Comparison of ENCODE assay signal across 13 cellular contexts in genomic region chr2:183998797-183999190, GRCh38.
DNase-seq lines count a peak whose midpoint lies in the region; ATAC-seq and TF ChIP-seq lines count a peak whose summit lies in the region.
"Had no signal": no experiment of that assay in that cellular context is flagged by ENCODE, and none has a peak within 500 bp of the region (broad histone marks: within the 10 kb centered on the region; RNA-seq: fewer than 3 reads in every experiment).

No MANE protein-coding gene starts in this region.

- intact Hi-C loops in activated CD4-positive, alpha-beta memory T cell treated with anti-CD3 and anti-CD28 coated beads for 36 hours (cut with micrococcal nuclease), result no loop called here

- POLR2A ChIA-PET in activated CD4-positive, alpha-beta memory T cell treated with anti-CD3 and anti-CD28 coated beads for 36 hours (lab: Charles Lee), result no interaction called here

- no peak for TF ChIP-seq CTCF in type B pancreatic cell (conservative IDR thresholded peaks at IDR 0.05)

- CTCF ChIA-PET in activated CD4-positive, alpha-beta memory T cell treated with anti-CD3 and anti-CD28 coated beads for 36 hours (lab: Charles Lee), result no interaction called here

- peaks cover 14% of the 10 kb centered on the region for H3K4me1 Mint-ChIP-seq in type B pancreatic cell (ENCODE audit: unreplicated experiment)
- no peaks in the 10 kb centered on the region for H3K4me1 Mint-ChIP-seq in activated CD4-positive, alpha-beta memory T cell treated with anti-CD3 and anti-CD28 coated beads for 36 hours (ENCODE audit: low read depth)
- H3K4me1 Mint-ChIP-seq: activated CD4-positive, alpha-beta T cell treated with anti-CD3 and anti-CD28 coated beads, Interleukin-2, amount 10 ng/mL, durations not matched to agents 24 days and 14 days; activated naive CD4-positive, alpha-beta T cell treated with anti-CD3 and anti-CD28 coated beads, Interleukin-2, amount 10 ng/mL, durations not matched to agents 7 days and 5 days; natural killer cell had no signal

- peaks cover 5% of the 10 kb centered on the region for H3K9me3 Mint-ChIP-seq in type B pancreatic cell
- no peaks in the 10 kb centered on the region for H3K9me3 Mint-ChIP-seq in activated CD4-positive, alpha-beta memory T cell treated with anti-CD3 and anti-CD28 coated beads for 36 hours
- H3K9me3 Mint-ChIP-seq: activated CD4-positive, alpha-beta T cell treated with anti-CD3 and anti-CD28 coated beads, Interleukin-2, amount 10 ng/mL, durations not matched to agents 24 days and 14 days; activated naive CD4-positive, alpha-beta T cell treated with anti-CD3 and anti-CD28 coated beads, Interleukin-2, amount 10 ng/mL, durations not matched to agents 7 days and 5 days had no signal

- H3K36me3 Mint-ChIP-seq in type B pancreatic cell, result peaks cover 3% of the 10 kb centered on the region
- no peaks in the 10 kb centered on the region for H3K36me3 Mint-ChIP-seq in activated CD4-positive, alpha-beta memory T cell treated with anti-CD3 and anti-CD28 coated beads for 36 hours
- H3K36me3 Mint-ChIP-seq: activated naive CD4-positive, alpha-beta T cell treated with anti-CD3 and anti-CD28 coated beads, Interleukin-2, amount 10 ng/mL, durations not matched to agents 7 days and 5 days; natural killer cell had no signal

- no peak for DNase-seq in type B pancreatic cell (ENCODE audit: extremely low spot score, unreplicated experiment)
- no peak for DNase-seq in occipital lobe (lab: John Stamatoyannopoulos, UW)
- DNase-seq in putamen (ENCODE audit: low spot score), result no peak
- no peak for DNase-seq in activated CD4-positive, alpha-beta memory T cell treated with anti-CD3 and anti-CD28 coated beads for 36 hours
- DNase-seq: activated CD4-positive, alpha-beta T cell treated with anti-CD3 and anti-CD28 coated beads, Interleukin-2, amount 10 ng/mL, durations not matched to agents 24 days and 14 days; activated naive CD4-positive, alpha-beta T cell treated with anti-CD3 and anti-CD28 coated beads, Interleukin-2, amount 10 ng/mL, durations not matched to agents 7 days and 5 days; kidney; natural killer cell; NCI-H1417 treated with DMSO at 0.1 percent for 48 hours; SK-N-SH had no signal

- H3K27me3 Mint-ChIP-seq in type B pancreatic cell, result no peaks in the 10 kb centered on the region
- no peaks in the 10 kb centered on the region for H3K27me3 Mint-ChIP-seq in activated CD4-positive, alpha-beta memory T cell treated with anti-CD3 and anti-CD28 coated beads for 36 hours
- H3K27me3 Mint-ChIP-seq: activated CD4-positive, alpha-beta T cell treated with anti-CD3 and anti-CD28 coated beads, Interleukin-2, amount 10 ng/mL, durations not matched to agents 24 days and 14 days; activated naive CD4-positive, alpha-beta T cell treated with anti-CD3 and anti-CD28 coated beads, Interleukin-2, amount 10 ng/mL, durations not matched to agents 7 days and 5 days had no signal

- H3K27ac Mint-ChIP-seq in type B pancreatic cell, result peak overlapping the region; percentile 71
- no peak overlapping the region for H3K27ac Mint-ChIP-seq in activated CD4-positive, alpha-beta memory T cell treated with anti-CD3 and anti-CD28 coated beads for 36 hours
- H3K27ac Mint-ChIP-seq: activated CD4-positive, alpha-beta T cell treated with anti-CD3 and anti-CD28 coated beads, Interleukin-2, amount 10 ng/mL, durations not matched to agents 24 days and 14 days; activated naive CD4-positive, alpha-beta T cell treated with anti-CD3 and anti-CD28 coated beads, Interleukin-2, amount 10 ng/mL, durations not matched to agents 7 days and 5 days; natural killer cell had no signal

- ATAC-seq in GM19395 (IDR thresholded peaks at IDR 0.05; ENCODE audit: unreplicated experiment) (peak; percentile 47), HG02588 (IDR thresholded peaks at IDR 0.05; ENCODE audit: unreplicated experiment) (peak; percentile 8), HG03439 (IDR thresholded peaks at IDR 0.05; ENCODE audit: unreplicated experiment) (peak; percentile 23)
- ATAC-seq: natural killer cell had no signal

- H3K4me3 Mint-ChIP-seq in type B pancreatic cell, result peak overlapping the region; percentile 2
- H3K4me3 Mint-ChIP-seq in activated CD4-positive, alpha-beta memory T cell treated with anti-CD3 and anti-CD28 coated beads for 36 hours, result no peak overlapping the region
- H3K4me3 Mint-ChIP-seq: activated CD4-positive, alpha-beta T cell treated with anti-CD3 and anti-CD28 coated beads, Interleukin-2, amount 10 ng/mL, durations not matched to agents 24 days and 14 days; activated naive CD4-positive, alpha-beta T cell treated with anti-CD3 and anti-CD28 coated beads, Interleukin-2, amount 10 ng/mL, durations not matched to agents 7 days and 5 days; natural killer cell had no signal
